35 cellular contexts compared by ENCODE assay signal in the genomic region with DNA sequence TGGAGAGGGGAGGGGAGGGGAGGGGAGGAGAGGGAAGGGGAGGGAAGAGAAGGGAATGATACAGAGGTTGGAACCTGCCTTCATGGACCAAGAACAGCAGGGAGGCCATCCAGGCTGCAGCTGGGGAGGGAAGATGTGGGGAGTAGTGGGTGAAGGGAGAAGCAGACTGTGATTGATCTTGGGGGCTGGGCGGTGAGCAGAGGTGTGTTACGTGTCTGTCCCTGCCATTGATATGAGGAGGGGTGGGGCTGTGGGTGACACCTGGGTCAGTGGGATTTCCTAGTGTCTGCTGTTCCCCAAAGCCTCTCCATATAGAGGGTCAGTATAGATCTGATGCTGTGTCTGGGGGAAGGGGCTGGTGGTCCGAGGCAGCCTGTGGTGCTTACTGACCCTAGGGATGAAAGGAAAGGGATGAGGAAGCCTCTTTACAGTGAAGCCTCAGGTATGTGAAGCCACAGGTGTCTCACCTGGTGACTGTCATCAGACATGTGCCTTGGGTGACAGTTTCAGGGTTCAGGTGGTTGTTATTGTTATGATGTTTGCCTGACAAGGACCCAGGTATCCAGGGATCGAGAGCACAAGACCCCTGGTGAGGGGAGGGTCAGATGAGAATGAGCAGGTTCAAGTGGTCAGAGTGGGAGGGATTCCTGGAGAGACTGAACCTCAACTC. TPM values are rescaled to one million over a fixed set of nuclear protein-coding genes. Genes with fewer than 3 reads are reported as not detected.
"Had no signal": no experiment of that assay in that cellular context is flagged by ENCODE, and none has a peak within 500 bp of the region (broad histone marks: within the 10 kb centered on the region; RNA-seq: fewer than 3 reads in every experiment).

No MANE protein-coding gene starts in this region.

- H3K4me1 Mint-ChIP-seq: nephron progenitor cell had no signal

- H3K36me3 Mint-ChIP-seq: stimulated activated memory B cell treated with anti-CD40 and anti-IgM and Interleukin-4, amounts not matched to agents 10 μg/mL and 1 μg/mL and 100 μg/mL, for 72 hours had no signal

- ATAC-seq: foreskin keratinocyte; gastroesophageal sphincter; heart right ventricle; lower lobe of right lung; mucosa of descending colon; psoas muscle; right cardiac atrium; stimulated activated memory B cell treated with anti-CD40 and anti-IgM and Interleukin-4, amounts not matched to agents 10 μg/mL and 1 μg/mL and 100 μg/mL, for 72 hours; stimulated activated naive CD8-positive, alpha-beta T cell treated with anti-CD3 and anti-CD28 coated beads, Interleukin-15, Interleukin-2, amounts not matched to agents 100 U/mL and 50 U/mL, for 24 hours; upper lobe of right lung had no signal

- DNase-seq: dermis blood vessel endothelial cell; effector memory CD4-positive, alpha-beta T cell; foreskin keratinocyte; heart right ventricle; hippocampal formation; kidney glomerular epithelial cell; left colon; left ventricle myocardium inferior; lower lobe of right lung; naive B cell; nephron progenitor cell; occipital lobe; ovary; posterior cingulate gyrus; psoas muscle; right cardiac atrium; spleen; stimulated activated CD4-positive, alpha-beta T cell treated with anti-CD3 and anti-CD28 coated beads, Interleukin-4, amount 100 ng/mL, for 4 hours; stimulated activated naive CD8-positive, alpha-beta T cell treated with anti-CD3 and anti-CD28 coated beads, Interleukin-15, Interleukin-2, amounts not matched to agents 100 U/mL and 50 U/mL, for 24 hours; substantia nigra; testis; upper lobe of right lung had no signal

- H3K9me3 ChIP-seq: left ventricle myocardium inferior, lower lobe of right lung, ovary, psoas muscle, testis, upper lobe of right lung, vagina had no signal

- H3K36me3 ChIP-seq: esophagus muscularis mucosa, gastroesophageal sphincter, heart right ventricle, left ventricle myocardium inferior, lower lobe of right lung, ovary, spleen, tibial nerve, upper lobe of right lung, vagina had no signal

- H3K27ac ChIP-seq: coronary artery, esophagus muscularis mucosa, foreskin keratinocyte, gastroesophageal sphincter, heart right ventricle, left ventricle myocardium inferior, lower lobe of right lung, ovary, psoas muscle, skin epidermis, spleen, testis, tibial nerve, upper lobe of right lung, vagina had no signal

- H3K4me3 ChIP-seq: coronary artery, esophagus muscularis mucosa, gastroesophageal sphincter, heart right ventricle, left ventricle myocardium inferior, lower lobe of right lung, mucosa of descending colon, ovary, psoas muscle, skin epidermis, spleen, testis, tibial nerve, upper lobe of right lung, vagina had no signal

- FAIRE-seq: endothelial cell of umbilical vein, islet of Langerhans had no signal

- H3K4me1 ChIP-seq: esophagus muscularis mucosa, foreskin keratinocyte, gastroesophageal sphincter, heart right ventricle, left ventricle myocardium inferior, lower lobe of right lung, psoas muscle, spleen, testis, tibial nerve, upper lobe of right lung, vagina had no signal

- H3K27me3 ChIP-seq: ovary, testis, tibial nerve, vagina had no signal

- H3K4me3 Mint-ChIP-seq: nephron progenitor cell; stimulated activated memory B cell treated with anti-CD40 and anti-IgM and Interleukin-4, amounts not matched to agents 10 μg/mL and 1 μg/mL and 100 μg/mL, for 72 hours had no signal

- H3K27ac Mint-ChIP-seq: nephron progenitor cell; stimulated activated memory B cell treated with anti-CD40 and anti-IgM and Interleukin-4, amounts not matched to agents 10 μg/mL and 1 μg/mL and 100 μg/mL, for 72 hours had no signal

RNA-seq across cellular contexts. Expression of a gene that starts 18.7 kb away (rescaled TPM):
- total RNA-seq: fibroblast of lung, occipital lobe had no signal

RNA-seq across cellular contexts. Expression of a gene that starts 47.8 kb away (rescaled TPM):
- total RNA-seq: dermis blood vessel endothelial cell, endothelial cell of umbilical vein, epithelial cell of proximal tubule, fibroblast of lung, foreskin keratinocyte, gastroesophageal sphincter, left ventricle myocardium inferior, occipital lobe, ovary, renal cortical epithelial cell, right cardiac atrium, tibial nerve, upper lobe of right lung, vagina had no signal
- polyA plus RNA-seq: endothelial cell of umbilical vein, fibroblast of lung, foreskin keratinocyte, heart right ventricle, ovary, right cardiac atrium had no signal
